In genomic region chr7:158042156-158042880, GRCh38 we compare ENCODE assay signal across 16 cellular contexts.
"Had no signal": no experiment of that assay in that cellular context is flagged by ENCODE, and none has a peak within 500 bp of the region (broad histone marks: within the 10 kb centered on the region; RNA-seq: fewer than 3 reads in every experiment).

No MANE protein-coding gene starts in this region.

- H3K36me3 ChIP-seq: heart left ventricle, thyroid gland, uterus had no signal

- ATAC-seq: mucosa of descending colon; naive thymus-derived CD8-positive, alpha-beta T cell; stimulated activated memory B cell treated with anti-CD40 and anti-IgM and Interleukin-4, amounts not matched to agents 10 μg/mL and 1 μg/mL and 100 μg/mL, for 72 hours had no signal

- H3K27me3 ChIP-seq: dorsolateral prefrontal cortex, heart left ventricle, thyroid gland, uterus had no signal

- H3K9me3 ChIP-seq: thyroid gland, uterus had no signal

- H3K9me3 Mint-ChIP-seq: type B pancreatic cell had no signal

- H3K27ac ChIP-seq: dorsolateral prefrontal cortex, heart left ventricle, thyroid gland, uterus had no signal

- DNase-seq: cortex of kidney; effector CD8-positive, alpha-beta T cell; heart left ventricle; hippocampal formation; kidney glomerular epithelial cell; mammary epithelial cell; mucosa of descending colon; naive thymus-derived CD8-positive, alpha-beta T cell; stimulated activated CD4-positive, alpha-beta T cell treated with anti-CD3 and anti-CD28 coated beads, Interleukin-4, amount 100 ng/mL, for 1 hour; thyroid gland; uterus had no signal

- H3K27me3 Mint-ChIP-seq: stimulated activated memory B cell treated with anti-CD40 and anti-IgM and Interleukin-4, amounts not matched to agents 10 μg/mL and 1 μg/mL and 100 μg/mL, for 72 hours; type B pancreatic cell had no signal

- H3K4me3 Mint-ChIP-seq: central memory CD8-positive, alpha-beta T cell; naive thymus-derived CD8-positive, alpha-beta T cell; stimulated activated memory B cell treated with anti-CD40 and anti-IgM and Interleukin-4, amounts not matched to agents 10 μg/mL and 1 μg/mL and 100 μg/mL, for 72 hours; type B pancreatic cell had no signal

- H3K4me1 ChIP-seq: heart left ventricle, thyroid gland, uterus had no signal

- H3K4me2 ChIP-seq: smooth muscle cell had no signal

- H3K4me3 ChIP-seq: dorsolateral prefrontal cortex, heart left ventricle, mucosa of descending colon, smooth muscle cell, thyroid gland, uterus had no signal

- H3K4me1 Mint-ChIP-seq: central memory CD8-positive, alpha-beta T cell; stimulated activated memory B cell treated with anti-CD40 and anti-IgM and Interleukin-4, amounts not matched to agents 10 μg/mL and 1 μg/mL and 100 μg/mL, for 72 hours had no signal

- H3K27ac Mint-ChIP-seq: naive thymus-derived CD8-positive, alpha-beta T cell; stimulated activated memory B cell treated with anti-CD40 and anti-IgM and Interleukin-4, amounts not matched to agents 10 μg/mL and 1 μg/mL and 100 μg/mL, for 72 hours; type B pancreatic cell had no signal

- H3K36me3 Mint-ChIP-seq: stimulated activated memory B cell treated with anti-CD40 and anti-IgM and Interleukin-4, amounts not matched to agents 10 μg/mL and 1 μg/mL and 100 μg/mL, for 72 hours; type B pancreatic cell had no signal
